9 cellular contexts compared by ENCODE assay signal in the genomic region with DNA sequence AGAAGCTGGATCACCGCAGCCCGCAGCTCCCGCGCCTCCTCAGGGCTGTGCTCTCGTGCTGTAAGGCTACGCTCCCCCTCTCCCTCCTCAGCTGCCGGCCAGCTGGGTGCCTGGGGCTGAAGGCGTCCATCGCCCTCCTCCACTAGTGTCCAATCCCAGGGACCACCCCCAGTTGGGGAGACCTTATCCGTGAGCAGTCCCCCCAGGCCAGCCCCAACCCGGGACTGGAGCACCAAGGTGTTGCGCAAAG. TPM values are rescaled to one million over a fixed set of nuclear protein-coding genes. Genes with fewer than 3 reads are reported as not detected.
A peak's percentile ranks its signal among the peaks of the same experiment; 100 is the strongest.
DNase-seq lines count a peak whose midpoint lies in the region; ATAC-seq, FAIRE-seq and TF ChIP-seq lines count a peak whose summit lies in the region.
"Had no signal": no experiment of that assay in that cellular context is flagged by ENCODE, and none has a peak within 500 bp of the region (broad histone marks: within the 10 kb centered on the region; RNA-seq: fewer than 3 reads in every experiment).

No MANE protein-coding gene starts in this region.

- H2BK12ac ChIP-seq in H1 (ENCODE audit: low read depth, low read length) (no peak overlapping the region), neuronal stem cell (ENCODE audit: low read length) (peak overlapping the region; percentile 90)

- TF ChIP-seq RAD21 in H1 (IDR thresholded peaks at IDR 0.05 in 1 of 2, conservative IDR thresholded peaks at IDR 0.05 in 1 of 2; ENCODE audit: low read depth in 2 of 2, low read length in 2 of 2) = no peak

- H3K23ac ChIP-seq in H1 (ENCODE audit: insufficient read length) = no peak overlapping the region
- H3K23ac ChIP-seq in neuronal stem cell (ENCODE audit: low read depth, low read length, poor library complexity) = peak overlapping the region; percentile 98

- 88% methylated on average over 12 of the region's 12 CpGs; no CpG with 5 or more reads in 1 of the 2 experiments for WGBS in H1 (ENCODE audit: extremely low coverage in 1 of 2, insufficient coverage in 1 of 2, insufficient read length in 1 of 2, insufficient replicate concordance in 2 of 2, low coverage in 1 of 2, low lambda C conversion rate in 2 of 2, missing lambda C conversion rate in 1 of 2), 2 experiments
- no CpG with 5 or more reads among the region's 12 CpGs for WGBS in neuronal stem cell (ENCODE audit: extremely low coverage in 2 of 2, insufficient read length in 2 of 2, insufficient replicate concordance in 1 of 2), 2 donors

- no peak for FAIRE-seq in H1 (lab: Jason Lieb, UNC)

- H4K91ac ChIP-seq in H1 (replicated peaks; ENCODE audit: insufficient read length, low read length) = no peak overlapping the region
- H4K91ac ChIP-seq in neuronal stem cell (ENCODE audit: low read depth, low read length, poor library complexity) = peak overlapping the region; percentile 72

- no peak overlapping the region for H2BK20ac ChIP-seq in H1 (ENCODE audit: low read length)

- peak overlapping the region; percentile 80; the same call in 1 of the 2 replicates for H4K8ac ChIP-seq in H1 (ENCODE audit: extremely low read depth, insufficient read depth, low read length)
- no peak overlapping the region for H4K8ac ChIP-seq in neuronal stem cell (ENCODE audit: low read depth, low read length)

- POLR2A ChIA-PET in H1 (lab: Charles Lee; ENCODE audit: partially characterized antibody) = interaction anchor here (0.6 to 2.3 kb wide), 20 partner anchors 9 to 196 kb away, joined by 3 to 9 read pairs (median 5); a partner anchor contains a TSS

- H3K79me2 ChIP-seq in MM.1S (ENCODE audit: low read length) (peaks cover 32% of the 10 kb centered on the region), H1 (ENCODE audit: control insufficient read depth in 1 of 2, insufficient read depth in 2 of 2, low read length in 2 of 2) (no peaks in the 10 kb centered on the region)

- H3K14ac ChIP-seq in H1 (ENCODE audit: insufficient read length) (no peak overlapping the region), neuronal stem cell (ENCODE audit: low read length) (peak overlapping the region; percentile 82)

- peaks cover 26 to 47% (median 41%) of the 10 kb centered on the region in 11 experiments for H3K36me3 ChIP-seq in BLaER1 treated with 17β-estradiol and CSF1 and Interleukin-3, amounts not matched to agents 10 nM and 100 nM
- H3K36me3 ChIP-seq in MM.1S (replicated peaks; ENCODE audit: insufficient read depth, low read length) = peaks cover 4% of the 10 kb centered on the region; the same call in 1 of the 2 replicates
- H3K36me3 ChIP-seq in H1 (ENCODE audit: control insufficient read depth in 2 of 4, insufficient read depth in 4 of 4, low read length in 3 of 4) = peaks cover 0 to 11% (median 0%) of the 10 kb centered on the region in 4 experiments; a peak in 3 of 8 replicates
- H3K36me3 ChIP-seq in neuronal stem cell (replicated peaks in 1 of 2; ENCODE audit: control insufficient read depth in 2 of 2, insufficient read depth in 2 of 2, low read length in 2 of 2) = peaks cover 6 to 18% of the 10 kb centered on the region in 2 donors

- peak overlapping the region; percentile 44 to 100 (median 99) for H3K27ac ChIP-seq in BLaER1 treated with 17β-estradiol and CSF1 and Interleukin-3, amounts not matched to agents 10 nM and 100 nM
- no peak overlapping the region for H3K27ac ChIP-seq in MM.1S (ENCODE audit: low read length)
- H3K27ac ChIP-seq in H1 (ENCODE audit: low read depth, low read length) = no peak overlapping the region
- no peak overlapping the region for H3K27ac ChIP-seq in neuronal stem cell (replicated peaks; ENCODE audit: low read length)

- no peaks in the 10 kb centered on the region for H3K9me2 ChIP-seq in MM.1S (replicated peaks; ENCODE audit: insufficient read depth, low read length)

- ATAC-seq in HG03460 (IDR thresholded peaks at IDR 0.05; ENCODE audit: unreplicated experiment) (no peak), HG03442 (IDR thresholded peaks at IDR 0.05; ENCODE audit: unreplicated experiment) (no peak)

- no peak overlapping the region for H3K56ac ChIP-seq in H1 (replicated peaks; ENCODE audit: insufficient read length, low read depth, low read length)

- H3K4me3 ChIP-seq in BLaER1 treated with 17β-estradiol and CSF1 and Interleukin-3, amounts not matched to agents 10 nM and 100 nM = peak overlapping the region; percentile 80 to 98 (median 94)
- peak overlapping the region; percentile 84 for H3K4me3 ChIP-seq in MM.1S (ENCODE audit: low read length)
- H3K4me3 ChIP-seq in H1 (ENCODE audit: extremely low read depth in 1 of 4, insufficient read depth in 2 of 4, low read depth in 3 of 4, low read length in 4 of 4) = peak overlapping the region in 1 of 4 experiments; percentile 89; a peak in 2 of 8 replicates
- H3K4me3 ChIP-seq in neuronal stem cell (ENCODE audit: low read length in 2 of 2) = peak overlapping the region; percentile 31 to 54

- peaks cover 32 to 36% (median 34%) of the 10 kb centered on the region in 11 experiments for H3K27me3 ChIP-seq in BLaER1 treated with 17β-estradiol and CSF1 and Interleukin-3, amounts not matched to agents 10 nM and 100 nM
- H3K27me3 ChIP-seq in MM.1S (replicated peaks; ENCODE audit: insufficient read depth, low read length) (no peaks in the 10 kb centered on the region), H1 (replicated peaks in 1 of 4; ENCODE audit: control insufficient read depth in 3 of 4, extremely low read depth in 1 of 4, insufficient read depth in 3 of 4, low read length in 3 of 4) (peaks cover 0 to 18% (median 15%) of the 10 kb centered on the region in 4 experiments; a peak in 6 of 7 replicates), neuronal stem cell (ENCODE audit: control insufficient read depth in 3 of 3, insufficient read depth in 3 of 3, low read depth in 1 of 3, low read length in 3 of 3) (peaks cover 0 to 32% (median 15%) of the 10 kb centered on the region in 3 experiments)

- TF ChIP-seq CTCF in MM.1S (IDR thresholded peaks at IDR 0.05; ENCODE audit: low read length) = no peak
- no peak for TF ChIP-seq CTCF in H1 (IDR thresholded peaks at IDR 0.05; ENCODE audit: control extremely low read depth in 1 of 3, insufficient read depth in 1 of 3, low read depth in 1 of 3, low read length in 3 of 3)

- DNase-seq in MM.1S (no peak), H1 (ENCODE audit: low read depth in 1 of 2, low spot score in 2 of 2) (no peak), neuronal stem cell (ENCODE audit: low spot score) (no peak), SIG-M5 treated with dmso at 0.1 percent for 504 hours (lab: John Stamatoyannopoulos, UW; ENCODE audit: unreplicated experiment) (no peak), NCI-H1694 (lab: John Stamatoyannopoulos, UW) (no peak)

- H2BK120ac ChIP-seq in H1 (replicated peaks; ENCODE audit: low read depth, low read length) = no peak overlapping the region
- peak overlapping the region; percentile 61 for H2BK120ac ChIP-seq in neuronal stem cell (ENCODE audit: low read depth, low read length)

- H2BK15ac ChIP-seq in H1 (ENCODE audit: low read length) (no peak overlapping the region), neuronal stem cell (ENCODE audit: low read length) (peak overlapping the region; percentile 97)

- no peak overlapping the region for H4K5ac ChIP-seq in H1 (ENCODE audit: insufficient read length, low read depth, low read length)

- peaks cover 25 to 44% (median 34%) of the 10 kb centered on the region in 11 experiments; a peak in 20 of 22 replicates for H4K20me1 ChIP-seq in BLaER1 treated with 17β-estradiol and CSF1 and Interleukin-3, amounts not matched to agents 10 nM and 100 nM
- no peaks in the 10 kb centered on the region; the same call in 1 of the 2 replicates for H4K20me1 ChIP-seq in MM.1S (ENCODE audit: insufficient read depth, low read length)
- H4K20me1 ChIP-seq in H1 (replicated peaks in 1 of 2; ENCODE audit: control insufficient read depth in 1 of 2, insufficient read depth in 2 of 2, low read length in 2 of 2) = peaks cover 1 to 16% of the 10 kb centered on the region in 2 experiments

- H3K4me2 ChIP-seq in BLaER1 treated with 17β-estradiol and CSF1 and Interleukin-3, amounts not matched to agents 10 nM and 100 nM = peak overlapping the region; percentile 94 to 100 (median 99)
- peak overlapping the region; percentile 91 for H3K4me2 ChIP-seq in MM.1S (ENCODE audit: low read depth, low read length)
- H3K4me2 ChIP-seq in H1 (ENCODE audit: insufficient read depth in 1 of 2, low read depth in 2 of 2, low read length in 2 of 2) = peak overlapping the region; percentile 29 to 95
- H3K4me2 ChIP-seq in neuronal stem cell (ENCODE audit: insufficient read depth, low read length, poor library complexity, severe bottlenecking) = peak overlapping the region; percentile 83

- peaks cover 4% of the 10 kb centered on the region; the same call in 1 of the 2 replicates for H3K23me2 ChIP-seq in H1 (ENCODE audit: low read depth, low read length)

- no peak for TF ChIP-seq EP300 in H1 (IDR thresholded peaks at IDR 0.05; ENCODE audit: borderline replicate concordance in 1 of 2, low read depth in 2 of 2, low read length in 2 of 2)

- no peak for TF ChIP-seq POLR2A in H1 (IDR thresholded peaks at IDR 0.05; ENCODE audit: control extremely low read depth in 1 of 2, low read depth in 2 of 2, low read length in 2 of 2)

- H3K18ac ChIP-seq in H1 (ENCODE audit: extremely low read depth, low read length) (peak overlapping the region; percentile 51), neuronal stem cell (ENCODE audit: low read length) (peak overlapping the region; percentile 93)

- CTCF ChIA-PET in H1 (lab: Charles Lee; ENCODE audit: partially characterized antibody) = interaction anchor here (0.6 to 13.2 kb wide), 44 partner anchors 9 to 443 kb away, joined by 3 to 347 read pairs (median 6); a partner anchor contains a TSS

- no peak overlapping the region for H2AK5ac ChIP-seq in H1 (ENCODE audit: low read depth, low read length)
- peak overlapping the region; percentile 99 for H2AK5ac ChIP-seq in neuronal stem cell (ENCODE audit: low read depth, low read length)

- H3K79me1 ChIP-seq in H1 (ENCODE audit: low read depth, low read length) (0 out of 2 replicates have a peak, but pooled peaks cover 2% of the 10 kb centered on the region), neuronal stem cell (ENCODE audit: low read depth, low read length) (peaks cover 17% of the 10 kb centered on the region)

- H3K9ac ChIP-seq in BLaER1 treated with 17β-estradiol and CSF1 and Interleukin-3, amounts not matched to agents 10 nM and 100 nM = peak overlapping the region; percentile 93 to 100 (median 99)
- H3K9ac ChIP-seq in MM.1S (ENCODE audit: low read length) (peak overlapping the region; percentile 85; the same call in 1 of the 2 replicates), H1 (replicated peaks in 1 of 4; ENCODE audit: extremely low read depth in 1 of 4, low read depth in 3 of 4, low read length in 3 of 4) (no peak overlapping the region), neuronal stem cell (ENCODE audit: low read depth, low read length, poor library complexity) (peak overlapping the region; percentile 53)

- H3F3A ChIP-seq in MM.1S (ENCODE audit: insufficient read depth, low read length) = peaks cover 19% of the 10 kb centered on the region

- H3K4me1 ChIP-seq in BLaER1 treated with 17β-estradiol and CSF1 and Interleukin-3, amounts not matched to agents 10 nM and 100 nM = peaks cover 51 to 64% (median 62%) of the 10 kb centered on the region in 10 experiments
- H3K4me1 ChIP-seq in MM.1S (ENCODE audit: low read length) (peaks cover 20% of the 10 kb centered on the region), H1 (replicated peaks in 1 of 4; ENCODE audit: control insufficient read depth in 3 of 4, insufficient read depth in 4 of 4, low read length in 3 of 4) (peaks cover 0 to 16% (median 3%) of the 10 kb centered on the region in 4 experiments; a peak in 6 of 7 replicates), neuronal stem cell (ENCODE audit: control insufficient read depth in 2 of 2, insufficient read depth in 1 of 2, low read depth in 1 of 2, low read length in 2 of 2) (peaks cover 4 to 9% of the 10 kb centered on the region in 2 donors)

- H2AFZ ChIP-seq in MM.1S (ENCODE audit: low read length) (no peak overlapping the region), H1 (ENCODE audit: low read length) (no peak overlapping the region), neuronal stem cell (ENCODE audit: low read length) (no peak overlapping the region)

- H2BK5ac ChIP-seq in H1 (ENCODE audit: low read depth, low read length) (peak overlapping the region; percentile 52), neuronal stem cell (ENCODE audit: low read length) (peak overlapping the region; percentile 75)

- no peaks in the 10 kb centered on the region for H3K9me3 ChIP-seq in BLaER1 treated with 17β-estradiol and CSF1 and Interleukin-3, amounts not matched to agents 10 nM and 100 nM (replicated peaks in 1 of 11)
- no peaks in the 10 kb centered on the region for H3K9me3 ChIP-seq in MM.1S (replicated peaks; ENCODE audit: insufficient read depth, low read length)
- H3K9me3 ChIP-seq in H1 (ENCODE audit: insufficient read depth in 2 of 2, low read depth in 1 of 2, low read length in 1 of 2) = no peaks in the 10 kb centered on the region
- no peaks in the 10 kb centered on the region for H3K9me3 ChIP-seq in neuronal stem cell (replicated peaks in 1 of 2; ENCODE audit: control insufficient read depth in 2 of 2, insufficient read depth in 1 of 2, low read depth in 1 of 2, low read length in 2 of 2)

- H3K4ac ChIP-seq in H1 (replicated peaks; ENCODE audit: insufficient read length, low read depth, low read length) = no peak overlapping the region
- peak overlapping the region; percentile 76 for H3K4ac ChIP-seq in neuronal stem cell (ENCODE audit: low read length)

RNA-seq across cellular contexts. Expression of a gene that starts 1.2 kb away (rescaled TPM):
- total RNA-seq in H1 (2021; fragmentation: NEBNext Ultra II Directional; extraction: Animal tissue kit (Norgen Biotek cat#: 25700)) = 9.9 and 10.0 TPM in 2 replicates
- 7.6 and 10.3 TPM in 2 replicates for polyA plus RNA-seq in H1 (2011; rRNA removed)
- polyA plus RNA-seq in H1 (2011; cell fraction: cytosol; rRNA removed) = 6.2 TPM
- 12.5 TPM for polyA plus RNA-seq in H1 (2011; cell fraction: nucleus; rRNA removed)
- 5.0 to 7.0 TPM (median 6.4 TPM) in 4 replicates for polyA plus RNA-seq in H1 (2012, experiment 1 of 2)
- 6.4 TPM for polyA plus RNA-seq in H1 (2012, experiment 2 of 2)
- 4.2 TPM for polyA plus RNA-seq in H1 (2013, experiment 1 of 2)
- polyA plus RNA-seq in H1 (2013, experiment 2 of 2) = 4.2 TPM
- polyA minus RNA-seq in H1 (2011; rRNA and poly(A)+ RNA removed) = 8.5 and 8.6 TPM in 2 replicates
- 9.2 TPM for polyA minus RNA-seq in H1 (2011; cell fraction: cytosol; rRNA and poly(A)+ RNA removed)
- 10.7 TPM for polyA minus RNA-seq in H1 (2011; cell fraction: nucleus; rRNA and poly(A)+ RNA removed)
- 4.0 TPM for polyA plus RNA-seq in neuronal stem cell (2013, experiment 1 of 2)
- 4.1 TPM for polyA plus RNA-seq in neuronal stem cell (2013, experiment 2 of 2)

RNA-seq across cellular contexts. Expression of a gene that starts 7.3 kb away (rescaled TPM):
- 3.3 and 3.4 TPM in 2 replicates for total RNA-seq in H1 (2021; fragmentation: NEBNext Ultra II Directional; extraction: Animal tissue kit (Norgen Biotek cat#: 25700))
- 2.6 and 3.3 TPM in 2 replicates for polyA plus RNA-seq in H1 (2011; rRNA removed)
- polyA plus RNA-seq in H1 (2011; cell fraction: cytosol; rRNA removed) = 2.5 TPM
- 3.3 TPM for polyA plus RNA-seq in H1 (2011; cell fraction: nucleus; rRNA removed)
- 2.3 to 2.6 TPM (median 2.5 TPM) in 4 replicates for polyA plus RNA-seq in H1 (2012, experiment 1 of 2)
- 3.8 TPM for polyA plus RNA-seq in H1 (2012, experiment 2 of 2)
- 1.8 TPM for polyA plus RNA-seq in H1 (2013, experiment 1 of 2)
- 2.2 TPM for polyA plus RNA-seq in H1 (2013, experiment 2 of 2)
- polyA minus RNA-seq in H1 (2011; rRNA and poly(A)+ RNA removed) = 2.9 TPM in 2 replicates
- polyA minus RNA-seq in H1 (2011; cell fraction: cytosol; rRNA and poly(A)+ RNA removed) = 1.4 TPM
- 2.0 TPM for polyA minus RNA-seq in H1 (2011; cell fraction: nucleus; rRNA and poly(A)+ RNA removed)
- polyA plus RNA-seq in neuronal stem cell (2013, experiment 1 of 2) = 0.03 TPM
- 0.01 TPM for polyA plus RNA-seq in neuronal stem cell (2013, experiment 2 of 2)
- total RNA-seq: LHCN-M2 had no signal

RNA-seq across cellular contexts. Expression of a gene that starts 54.2 kb away (rescaled TPM):
- total RNA-seq in H1 (2021; fragmentation: NEBNext Ultra II Directional; extraction: Animal tissue kit (Norgen Biotek cat#: 25700)) = 1.1 and 2.2 TPM in 2 replicates
- 0.76 and 1.4 TPM in 2 replicates for polyA plus RNA-seq in H1 (2011; rRNA removed)
- 0.96 TPM for polyA plus RNA-seq in H1 (2011; cell fraction: cytosol; rRNA removed)
- 7.1 TPM for polyA plus RNA-seq in H1 (2011; cell fraction: nucleus; rRNA removed)
- polyA plus RNA-seq in H1 (2012, experiment 1 of 2) = 1.2 to 2.6 TPM (median 2.2 TPM) in 4 replicates
- polyA plus RNA-seq in H1 (2012, experiment 2 of 2) = 1.2 TPM
- 0.61 TPM for polyA plus RNA-seq in H1 (2013, experiment 1 of 2)
- polyA plus RNA-seq in H1 (2013, experiment 2 of 2) = 0.57 TPM
- polyA minus RNA-seq in H1 (2011; rRNA and poly(A)+ RNA removed) = 0.54 and 1.1 TPM in 2 replicates
- not detected for polyA minus RNA-seq in H1 (2011; cell fraction: cytosol; rRNA and poly(A)+ RNA removed)
- polyA minus RNA-seq in H1 (2011; cell fraction: nucleus; rRNA and poly(A)+ RNA removed) = 1.6 TPM
- 3.0 TPM for polyA plus RNA-seq in neuronal stem cell (2013, experiment 1 of 2)
- 3.3 TPM for polyA plus RNA-seq in neuronal stem cell (2013, experiment 2 of 2)

RNA-seq across cellular contexts. Expression of a gene that starts 59.0 kb away (rescaled TPM):
- total RNA-seq in H1 (2021; fragmentation: NEBNext Ultra II Directional; extraction: Animal tissue kit (Norgen Biotek cat#: 25700)) = 37.9 and 40.2 TPM in 2 replicates
- polyA plus RNA-seq in H1 (2011; rRNA removed) = 60.3 and 74.8 TPM in 2 replicates
- polyA plus RNA-seq in H1 (2011; cell fraction: cytosol; rRNA removed) = 61.0 TPM
- polyA plus RNA-seq in H1 (2011; cell fraction: nucleus; rRNA removed) = 53.6 TPM
- 22.2 to 39.2 TPM (median 31.6 TPM) in 4 replicates for polyA plus RNA-seq in H1 (2012, experiment 1 of 2)
- polyA plus RNA-seq in H1 (2012, experiment 2 of 2) = 22.1 TPM
- 30.3 TPM for polyA plus RNA-seq in H1 (2013, experiment 1 of 2)
- polyA plus RNA-seq in H1 (2013, experiment 2 of 2) = 31.1 TPM
- polyA minus RNA-seq in H1 (2011; rRNA and poly(A)+ RNA removed) = 6.7 and 10.2 TPM in 2 replicates
- polyA minus RNA-seq in H1 (2011; cell fraction: cytosol; rRNA and poly(A)+ RNA removed) = 26.4 TPM
- polyA minus RNA-seq in H1 (2011; cell fraction: nucleus; rRNA and poly(A)+ RNA removed) = 27.1 TPM
- 26.2 TPM for polyA plus RNA-seq in neuronal stem cell (2013, experiment 1 of 2)
- polyA plus RNA-seq in neuronal stem cell (2013, experiment 2 of 2) = 27.9 TPM

Comparison
In these comparisons a context has a peak if more than half of its experiments do, and no peak if none do; other contexts are left out.
1. H3K27ac ChIP-seq: peak in BLaER1 treated with 17β-estradiol and CSF1 and Interleukin-3, amounts not matched to agents 10 nM and 100 nM (11 of 11); none in MM.1S (single experiment), H1 (single experiment) and neuronal stem cell (single experiment).
2. H3K9ac ChIP-seq: peak in BLaER1 treated with 17β-estradiol and CSF1 and Interleukin-3, amounts not matched to agents 10 nM and 100 nM (11 of 11), MM.1S (single experiment) and neuronal stem cell (single experiment); none in H1 (0 of 4).
3. Peak in every context shown above with its lines, with median percentiles within 50 percentile points of each other: H3K4me2 ChIP-seq.